10 cellular contexts compared by ENCODE assay signal in the genomic region with DNA sequence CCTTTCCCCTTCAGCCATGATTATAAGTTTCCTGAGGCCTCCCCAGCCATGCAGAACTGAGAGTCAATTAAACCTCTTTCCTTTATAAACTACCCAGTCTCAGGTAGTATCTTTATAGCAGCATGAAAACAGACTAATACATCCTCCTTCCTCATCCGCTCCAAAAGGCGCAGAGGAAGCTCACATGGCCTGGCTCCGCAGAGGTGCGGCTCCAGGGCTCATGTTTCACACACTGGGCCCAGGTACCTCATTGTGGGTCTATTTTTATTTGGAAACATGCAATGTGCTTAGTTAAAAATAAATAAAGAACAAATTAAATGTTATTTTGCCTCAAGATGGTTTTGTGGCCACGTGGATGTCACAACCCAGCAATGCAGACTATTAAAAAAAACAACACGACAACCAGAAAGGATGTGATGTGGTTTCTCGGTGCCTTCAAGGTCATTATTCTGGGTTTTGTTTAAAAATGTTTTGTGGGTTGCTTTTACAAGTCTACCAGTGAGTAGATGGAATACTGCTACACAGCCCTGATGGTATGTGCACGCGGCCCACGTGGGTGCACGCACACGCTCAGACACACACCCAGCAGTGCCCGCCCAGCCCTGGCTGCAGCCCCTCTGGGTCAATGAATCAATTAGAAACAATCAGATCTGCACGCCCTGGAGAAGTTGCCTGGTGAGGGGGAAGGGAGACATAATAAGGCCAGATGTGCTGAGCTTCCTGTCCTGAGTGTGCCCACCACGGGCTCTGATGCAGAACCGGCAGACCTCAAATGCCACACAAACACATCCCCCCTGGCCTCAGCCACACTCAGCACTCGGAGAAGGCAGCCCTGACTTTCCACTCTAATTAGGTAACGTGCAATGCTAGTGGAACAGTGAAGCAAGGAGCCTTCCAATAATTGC.
DNase-seq lines count a peak whose midpoint lies in the region; ATAC-seq and TF ChIP-seq lines count a peak whose summit lies in the region.
"Had no signal": no experiment of that assay in that cellular context is flagged by ENCODE, and none has a peak within 500 bp of the region (broad histone marks: within the 10 kb centered on the region; RNA-seq: fewer than 3 reads in every experiment).

No MANE protein-coding gene starts in this region.

- POLR2A ChIA-PET in activated naive CD8-positive, alpha-beta T cell treated with anti-CD3 and anti-CD28 coated beads, Interleukin-2, amount 10 ng/mL, durations not matched to agents 7 days and 5 days (lab: Charles Lee): interaction anchor here (0.6 kb wide), 1 partner anchor 885 kb away, joined by 3 read pairs; no protein-coding TSS in a partner anchor
- POLR2A ChIA-PET in naive thymus-derived CD8-positive, alpha-beta T cell (lab: Charles Lee): interaction anchor here (1.3 to 1.7 kb wide), 2 partner anchors 129 to 135 kb away, joined by 4 read pairs; no protein-coding TSS in a partner anchor

- 44 to 59% methylated on average over 16 to 18 of the region's 18 CpGs for WGBS in esophagus squamous epithelium, 2 donors

- peaks cover 5% of the 10 kb centered on the region for H3K9me3 Mint-ChIP-seq in activated naive CD8-positive, alpha-beta T cell treated with anti-CD3 and anti-CD28 coated beads, Interleukin-2, amount 10 ng/mL, durations not matched to agents 7 days and 5 days
- H3K9me3 Mint-ChIP-seq in naive thymus-derived CD8-positive, alpha-beta T cell: no peaks in the 10 kb centered on the region

- no peak for TF ChIP-seq POLR2A in esophagus squamous epithelium (IDR thresholded peaks at IDR 0.05)

- H3K4me3 ChIP-seq in esophagus squamous epithelium (no peak overlapping the region), dorsolateral prefrontal cortex (no peak overlapping the region)

- H3K27me3 ChIP-seq in esophagus squamous epithelium (no peaks in the 10 kb centered on the region), dorsolateral prefrontal cortex (peaks cover 0 to 5% (median 0%) of the 10 kb centered on the region in 45 donors)

- H3K36me3 ChIP-seq in esophagus squamous epithelium: no peaks in the 10 kb centered on the region

- no peak overlapping the region for H3K27ac ChIP-seq in esophagus squamous epithelium
- H3K27ac ChIP-seq in dorsolateral prefrontal cortex: no peak overlapping the region

- peaks cover 5% of the 10 kb centered on the region for H3K36me3 Mint-ChIP-seq in activated naive CD8-positive, alpha-beta T cell treated with anti-CD3 and anti-CD28 coated beads, Interleukin-2, amount 10 ng/mL, durations not matched to agents 7 days and 5 days
- peaks cover 0 to 14% (median 12%) of the 10 kb centered on the region in 3 donors for H3K36me3 Mint-ChIP-seq in naive thymus-derived CD8-positive, alpha-beta T cell

- H3K27me3 Mint-ChIP-seq in activated naive CD8-positive, alpha-beta T cell treated with anti-CD3 and anti-CD28 coated beads, Interleukin-2, amount 10 ng/mL, durations not matched to agents 7 days and 5 days: peaks cover 12% of the 10 kb centered on the region
- peaks cover 0 to 2% (median 0%) of the 10 kb centered on the region in 5 donors for H3K27me3 Mint-ChIP-seq in naive thymus-derived CD8-positive, alpha-beta T cell

- H3K4me1 ChIP-seq in esophagus squamous epithelium: peaks cover 0 to 33% (median 0%) of the 10 kb centered on the region in 3 donors

- ATAC-seq in HG03060 (IDR thresholded peaks at IDR 0.05; ENCODE audit: low read depth, unreplicated experiment) (peak; percentile 33), omental fat pad (ENCODE audit: low FRiP score) (no peak)
- peak; percentile 84 for ATAC-seq in activated naive CD8-positive, alpha-beta T cell treated with anti-CD3 and anti-CD28 coated beads, Interleukin-2, amount 10 ng/mL, durations not matched to agents 7 days and 5 days (ENCODE audit: low read depth)
- ATAC-seq in naive thymus-derived CD8-positive, alpha-beta T cell: peak; percentile 80 to 81

- peaks cover 22% of the 10 kb centered on the region for H3K4me1 Mint-ChIP-seq in activated naive CD8-positive, alpha-beta T cell treated with anti-CD3 and anti-CD28 coated beads, Interleukin-2, amount 10 ng/mL, durations not matched to agents 7 days and 5 days
- H3K4me1 Mint-ChIP-seq in naive thymus-derived CD8-positive, alpha-beta T cell: peaks cover 11 to 24% (median 23%) of the 10 kb centered on the region in 4 donors

- DNase-seq in Daoy (ENCODE audit: low read depth) (peak; percentile 12), esophagus squamous epithelium (lab: John Stamatoyannopoulos, UW) (no peak), omental fat pad (ENCODE audit: low spot score) (no peak), globus pallidus (ENCODE audit: low spot score) (no peak), dorsolateral prefrontal cortex (no peak)
- DNase-seq in activated naive CD8-positive, alpha-beta T cell treated with anti-CD3 and anti-CD28 coated beads, Interleukin-2, amount 10 ng/mL, durations not matched to agents 7 days and 5 days: peak; percentile 56
- peak in 4 of 10 donors; percentile 4 to 60 (median 52) for DNase-seq in naive thymus-derived CD8-positive, alpha-beta T cell
- DNase-seq: activated naive CD4-positive, alpha-beta T cell; NCI-H1930 had no signal

- no peak for TF ChIP-seq CTCF in esophagus squamous epithelium (IDR thresholded peaks at IDR 0.05)
- TF ChIP-seq CTCF in omental fat pad (IDR thresholded peaks at IDR 0.05): no peak
- no peak for TF ChIP-seq CTCF in dorsolateral prefrontal cortex (IDR thresholded peaks at IDR 0.05 in 54 of 56, conservative IDR thresholded peaks at IDR 0.05 in 2 of 56; ENCODE audit: low read depth in 1 of 56, partially characterized antibody in 56 of 56)

- H3K27ac Mint-ChIP-seq in activated naive CD8-positive, alpha-beta T cell treated with anti-CD3 and anti-CD28 coated beads, Interleukin-2, amount 10 ng/mL, durations not matched to agents 7 days and 5 days: peak overlapping the region; percentile 73
- peak overlapping the region in 7 of 10 donors; percentile 31 to 75 (median 68) for H3K27ac Mint-ChIP-seq in naive thymus-derived CD8-positive, alpha-beta T cell

- peak overlapping the region; percentile 45 for H3K4me3 Mint-ChIP-seq in activated naive CD8-positive, alpha-beta T cell treated with anti-CD3 and anti-CD28 coated beads, Interleukin-2, amount 10 ng/mL, durations not matched to agents 7 days and 5 days
- H3K4me3 Mint-ChIP-seq in naive thymus-derived CD8-positive, alpha-beta T cell: peak overlapping the region; percentile 66 to 86 (median 76)

- intact Hi-C loops in esophagus squamous epithelium (cut with DNase I): no loop called here
- intact Hi-C loops in dorsolateral prefrontal cortex (cut with DNase I): no loop called here

- no peaks in the 10 kb centered on the region for H3K9me3 ChIP-seq in esophagus squamous epithelium

Comparison
In these comparisons a context has a peak if more than half of its experiments do, and no peak if none do; other contexts are left out.
1. DNase-seq: peak in Daoy (single experiment) and activated naive CD8-positive, alpha-beta T cell treated with anti-CD3 and anti-CD28 coated beads, Interleukin-2, amount 10 ng/mL, durations not matched to agents 7 days and 5 days (single experiment); none in esophagus squamous epithelium (single experiment), omental fat pad (single experiment), globus pallidus (single experiment) and dorsolateral prefrontal cortex (0 of 10).